In the genomic region with DNA sequence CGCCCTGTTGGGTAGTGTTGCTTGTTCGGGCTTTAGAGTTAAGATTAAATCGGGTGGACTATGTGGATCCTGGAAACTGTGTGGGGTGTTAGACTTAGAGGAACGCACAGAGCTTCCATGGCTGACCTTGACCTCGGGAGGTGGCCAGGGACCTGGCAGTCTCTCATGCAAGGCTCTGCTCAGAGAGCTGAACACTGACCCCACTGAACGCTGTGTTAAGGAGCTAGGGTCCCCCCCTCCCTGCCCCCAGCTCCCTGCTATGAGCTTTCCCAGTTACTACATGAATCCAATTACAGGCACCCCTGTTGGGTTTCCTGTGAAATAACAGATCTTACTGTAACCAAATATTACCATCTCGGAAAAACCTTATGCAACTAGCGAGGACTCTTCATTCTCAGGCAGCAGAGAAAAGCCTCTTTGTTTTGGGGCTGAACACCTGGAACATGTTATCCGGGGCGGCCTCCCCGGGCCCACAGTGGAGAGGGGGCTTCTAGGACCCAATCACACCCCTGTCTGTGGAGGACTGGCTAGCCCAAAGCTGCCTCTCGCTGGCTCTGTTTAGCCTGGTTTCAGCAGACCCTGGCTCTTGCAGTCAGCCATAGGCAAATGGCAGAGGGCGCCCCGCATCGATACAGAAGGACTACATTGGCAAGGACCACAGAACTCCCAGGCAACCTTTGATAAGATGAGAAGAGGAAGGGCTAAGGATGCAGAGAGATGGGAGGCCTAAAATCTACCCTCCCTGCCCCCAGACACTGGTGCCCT, we compare ENCODE assay signal across 25 cellular contexts. TPM values are rescaled to one million over a fixed set of nuclear protein-coding genes. Genes with fewer than 3 reads are reported as not detected.
A peak's percentile ranks its signal among the peaks of the same experiment; 100 is the strongest.
DNase-seq lines count a peak whose midpoint lies in the region; ATAC-seq, FAIRE-seq and TF ChIP-seq lines count a peak whose summit lies in the region.
"Had no signal": no experiment of that assay in that cellular context is flagged by ENCODE, and none has a peak within 500 bp of the region (broad histone marks: within the 10 kb centered on the region; RNA-seq: fewer than 3 reads in every experiment).

No MANE protein-coding gene starts in this region.

- peaks cover 59% of the 10 kb centered on the region for H3K79me2 ChIP-seq in PC-9 (ENCODE audit: low read depth)
- no peaks in the 10 kb centered on the region for H3K79me2 ChIP-seq in H1 (ENCODE audit: control insufficient read depth in 1 of 2, insufficient read depth in 2 of 2, low read length in 2 of 2)

- H3K4me3 Mint-ChIP-seq in neural crest cell = no peak overlapping the region
- H3K4me3 Mint-ChIP-seq in Caco-2 (ENCODE audit: unreplicated experiment) = no peak overlapping the region
- H3K4me3 Mint-ChIP-seq: CD4-positive, alpha-beta memory T cell had no signal

- POLR2A ChIA-PET in PC-9 (lab: Charles Lee; ENCODE audit: unreplicated experiment) = interaction anchor here (0.6 kb wide), 1 partner anchor 35 kb away, joined by 3 read pairs; no protein-coding TSS in a partner anchor
- POLR2A ChIA-PET in H1 (lab: Charles Lee; ENCODE audit: partially characterized antibody) = no interaction called here
- POLR2A ChIA-PET in Caco-2 (lab: Charles Lee) = no interaction called here

- H2BK20ac ChIP-seq in H1 (ENCODE audit: low read length) = no peak overlapping the region

- no peaks in the 10 kb centered on the region for H3K23me2 ChIP-seq in H1 (ENCODE audit: low read depth, low read length)

- WGBS in H1 (ENCODE audit: extremely low coverage in 1 of 2, insufficient coverage in 1 of 2, insufficient read length in 1 of 2, insufficient replicate concordance in 2 of 2, low coverage in 1 of 2, low lambda C conversion rate in 2 of 2, missing lambda C conversion rate in 1 of 2), 2 experiments = 80% methylated on average over 15 of the region's 15 CpGs; no CpG with 5 or more reads in 1 of the 2 experiments

- peaks cover 28% of the 10 kb centered on the region for H3K4me1 ChIP-seq in PC-9 (replicated peaks; ENCODE audit: insufficient read depth)
- H3K4me1 ChIP-seq in H1 (replicated peaks in 1 of 4; ENCODE audit: control insufficient read depth in 3 of 4, insufficient read depth in 4 of 4, low read length in 3 of 4) = no peaks in the 10 kb centered on the region
- H3K4me1 ChIP-seq in Caco-2 = no peaks in the 10 kb centered on the region

- intact Hi-C loops in PC-9 (cut with micrococcal nuclease; ENCODE audit: unreplicated experiment) = no loop called here
- intact Hi-C loops in Caco-2 (cut with micrococcal nuclease; ENCODE audit: unreplicated experiment) = no loop called here

- H3K4me3 ChIP-seq in PC-9 (no peak overlapping the region), H1 (ENCODE audit: extremely low read depth in 1 of 4, insufficient read depth in 2 of 4, low read depth in 3 of 4, low read length in 4 of 4) (no peak overlapping the region), Caco-2 (ENCODE audit: low read depth, low read length) (no peak overlapping the region)
- H3K4me3 ChIP-seq: BLaER1 treated with 17β-estradiol and CSF1 and Interleukin-3, amounts not matched to agents 10 nM and 100 nM; SJCRH30 had no signal

- no peak overlapping the region for H3K14ac ChIP-seq in H1 (ENCODE audit: insufficient read length)

- H3K9ac ChIP-seq in H1 (replicated peaks in 1 of 4; ENCODE audit: extremely low read depth in 1 of 4, low read depth in 3 of 4, low read length in 3 of 4) = no peak overlapping the region
- H3K9ac ChIP-seq: BLaER1 treated with 17β-estradiol and CSF1 and Interleukin-3, amounts not matched to agents 10 nM and 100 nM had no signal

- H4K8ac ChIP-seq in H1 (ENCODE audit: extremely low read depth, insufficient read depth, low read length) = peak overlapping the region; percentile 53; the same call in 1 of the 2 replicates

- no peak for FAIRE-seq in H1 (lab: Jason Lieb, UNC)
- FAIRE-seq: GM18507 had no signal

- no peak for DNase-seq in PC-9
- DNase-seq in H1 (ENCODE audit: low read depth in 1 of 2, low spot score in 2 of 2) = no peak
- no peak for DNase-seq in neural crest cell (ENCODE audit: low read depth, low spot score)
- DNase-seq in substantia nigra (lab: John Stamatoyannopoulos, UW) = no peak
- DNase-seq in Caco-2 = no peak
- no peak for DNase-seq in AG08396 (ENCODE audit: low spot score)
- no peak for DNase-seq in anterior cingulate cortex (lab: John Stamatoyannopoulos, UW)
- DNase-seq: ACHN; CD4-positive, alpha-beta memory T cell; DMS53; GDM1; GOT3; Karpas-422; MM.1S; NCI-H1092; NCI-H1436 treated with DMSO at 0.1 percent for 48 hours; NCI-H1930; NCI-H510A treated with DMSO at 0.1 percent for 48 hours; NCI-H748 treated with DMSO at 0.1 percent for 48 hours; SJCRH30 had no signal

- no peak overlapping the region for H3K23ac ChIP-seq in H1 (ENCODE audit: insufficient read length)

- no peak for ATAC-seq in HG02759 (IDR thresholded peaks at IDR 0.05; ENCODE audit: unreplicated experiment)
- ATAC-seq: HCT116, Panc1 had no signal

- H3K36me3 ChIP-seq in PC-9 (ENCODE audit: low read depth) (peaks cover 54% of the 10 kb centered on the region), H1 (ENCODE audit: control insufficient read depth in 2 of 4, insufficient read depth in 4 of 4, low read length in 3 of 4) (no peaks in the 10 kb centered on the region), Caco-2 (ENCODE audit: control insufficient read depth, insufficient read depth, low read length) (no peaks in the 10 kb centered on the region)
- H3K36me3 ChIP-seq: BLaER1 treated with 17β-estradiol and CSF1 and Interleukin-3, amounts not matched to agents 10 nM and 100 nM; SJCRH30 had no signal

- H4K91ac ChIP-seq in H1 (replicated peaks; ENCODE audit: insufficient read length, low read length) = no peak overlapping the region

- CTCF ChIA-PET in PC-9 (lab: Charles Lee) (no interaction called here), H1 (lab: Charles Lee; ENCODE audit: partially characterized antibody) (interaction anchor here (0.6 to 3.9 kb wide), 6 partner anchors 11 to 42 kb away, joined by 3 to 29 read pairs (median 6); no protein-coding TSS in a partner anchor), Caco-2 (lab: Charles Lee) (no interaction called here)

- H3K27me3 ChIP-seq in PC-9 (ENCODE audit: insufficient read depth, low read depth) = no peaks in the 10 kb centered on the region
- no peaks in the 10 kb centered on the region for H3K27me3 ChIP-seq in H1 (replicated peaks in 1 of 4; ENCODE audit: control insufficient read depth in 3 of 4, extremely low read depth in 1 of 4, insufficient read depth in 3 of 4, low read length in 3 of 4)
- no peaks in the 10 kb centered on the region for H3K27me3 ChIP-seq in Caco-2 (replicated peaks; ENCODE audit: control insufficient read depth, insufficient read depth, low read length)
- H3K27me3 ChIP-seq: SJCRH30 had no signal

- H3K79me1 ChIP-seq in H1 (ENCODE audit: low read depth, low read length) = no peaks in the 10 kb centered on the region

- no peak overlapping the region for H3K56ac ChIP-seq in H1 (replicated peaks; ENCODE audit: insufficient read length, low read depth, low read length)

- H3K36me3 Mint-ChIP-seq in neural crest cell (ENCODE audit: low read depth) (no peaks in the 10 kb centered on the region), Caco-2 (ENCODE audit: insufficient read depth, unreplicated experiment) (no peaks in the 10 kb centered on the region)
- H3K36me3 Mint-ChIP-seq: CD4-positive, alpha-beta memory T cell had no signal

- no peak for TF ChIP-seq RAD21 in H1 (IDR thresholded peaks at IDR 0.05 in 1 of 2, conservative IDR thresholded peaks at IDR 0.05 in 1 of 2; ENCODE audit: low read depth in 2 of 2, low read length in 2 of 2)

- no peak overlapping the region for H3K18ac ChIP-seq in H1 (ENCODE audit: extremely low read depth, low read length)

- no peaks in the 10 kb centered on the region for H3K9me3 Mint-ChIP-seq in neural crest cell
- H3K9me3 Mint-ChIP-seq in Caco-2 (ENCODE audit: unreplicated experiment) = no peaks in the 10 kb centered on the region

- H3F3A ChIP-seq in PC-9 (ENCODE audit: insufficient read depth, low read depth) = peaks cover 93% of the 10 kb centered on the region

- TF ChIP-seq EP300 in H1 (IDR thresholded peaks at IDR 0.05; ENCODE audit: borderline replicate concordance in 1 of 2, low read depth in 2 of 2, low read length in 2 of 2) = no peak

- H2BK12ac ChIP-seq in H1 (ENCODE audit: low read depth, low read length) = no peak overlapping the region

- H4K5ac ChIP-seq in H1 (ENCODE audit: insufficient read length, low read depth, low read length) = no peak overlapping the region

- H3K9me3 ChIP-seq in PC-9 (ENCODE audit: insufficient read depth, low read depth) (no peaks in the 10 kb centered on the region), H1 (ENCODE audit: insufficient read depth in 2 of 2, low read depth in 1 of 2, low read length in 1 of 2) (no peaks in the 10 kb centered on the region), Caco-2 (no peaks in the 10 kb centered on the region)
- H3K9me3 ChIP-seq: SJCRH30 had no signal

- no peak overlapping the region for H2AK5ac ChIP-seq in H1 (ENCODE audit: low read depth, low read length)

- no peaks in the 10 kb centered on the region for H3K27me3 Mint-ChIP-seq in neural crest cell (ENCODE audit: low read depth)
- H3K27me3 Mint-ChIP-seq in Caco-2 (ENCODE audit: insufficient read depth, unreplicated experiment) = no peaks in the 10 kb centered on the region

- H3K4me1 Mint-ChIP-seq in neural crest cell = peaks cover 5% of the 10 kb centered on the region
- H3K4me1 Mint-ChIP-seq in Caco-2 (ENCODE audit: low read depth, unreplicated experiment) = peaks cover 17% of the 10 kb centered on the region

- H3K4me2 ChIP-seq in PC-9 = peak overlapping the region; percentile 88
- H3K4me2 ChIP-seq in H1 (ENCODE audit: insufficient read depth in 1 of 2, low read depth in 2 of 2, low read length in 2 of 2) = no peak overlapping the region
- H3K4me2 ChIP-seq: BLaER1 treated with 17β-estradiol and CSF1 and Interleukin-3, amounts not matched to agents 10 nM and 100 nM had no signal

- H2BK120ac ChIP-seq in H1 (replicated peaks; ENCODE audit: low read depth, low read length) = no peak overlapping the region

- H4K20me1 ChIP-seq in PC-9 (ENCODE audit: insufficient read depth) (no peaks in the 10 kb centered on the region), H1 (replicated peaks in 1 of 2; ENCODE audit: control insufficient read depth in 1 of 2, insufficient read depth in 2 of 2, low read length in 2 of 2) (no peaks in the 10 kb centered on the region)
- H4K20me1 ChIP-seq: BLaER1 treated with 17β-estradiol and CSF1 and Interleukin-3, amounts not matched to agents 10 nM and 100 nM had no signal

- no peak overlapping the region for H2BK15ac ChIP-seq in H1 (ENCODE audit: low read length)

- TF ChIP-seq POLR2A in H1 (IDR thresholded peaks at IDR 0.05; ENCODE audit: control extremely low read depth in 1 of 2, low read depth in 2 of 2, low read length in 2 of 2) = no peak

- H3K27ac Mint-ChIP-seq in neural crest cell (ENCODE audit: unreplicated experiment) = peak overlapping the region; percentile 27
- no peak overlapping the region for H3K27ac Mint-ChIP-seq in Caco-2 (ENCODE audit: unreplicated experiment)
- H3K27ac Mint-ChIP-seq: CD4-positive, alpha-beta memory T cell had no signal

- H3K4ac ChIP-seq in H1 (replicated peaks; ENCODE audit: insufficient read length, low read depth, low read length) = no peak overlapping the region

- no peak for TF ChIP-seq CTCF in PC-9 (conservative IDR thresholded peaks at IDR 0.05)
- no peak for TF ChIP-seq CTCF in H1 (IDR thresholded peaks at IDR 0.05; ENCODE audit: control extremely low read depth in 1 of 3, insufficient read depth in 1 of 3, low read depth in 1 of 3, low read length in 3 of 3)
- TF ChIP-seq CTCF in neural crest cell (conservative IDR thresholded peaks at IDR 0.05) = no peak
- TF ChIP-seq CTCF in Caco-2 (IDR thresholded peaks at IDR 0.05; ENCODE audit: insufficient read depth in 1 of 2, low read depth in 1 of 2, low read length in 1 of 2, severe bottlenecking in 1 of 2, unreplicated experiment in 1 of 2) = no peak

- H3K27ac ChIP-seq in PC-9 (0 out of 2 replicates have a peak overlapping the region, but pooled peaks have one; percentile 16), H1 (ENCODE audit: low read depth, low read length) (no peak overlapping the region), substantia nigra (ENCODE audit: low read depth, low read length, poor library complexity, severe bottlenecking) (peak overlapping the region; percentile 38)
- H3K27ac ChIP-seq: BLaER1 treated with 17β-estradiol and CSF1 and Interleukin-3, amounts not matched to agents 10 nM and 100 nM; SJCRH30 had no signal

- no peaks in the 10 kb centered on the region for H3K9me2 ChIP-seq in PC-9 (ENCODE audit: insufficient read depth)

- no peak overlapping the region for H2AFZ ChIP-seq in PC-9
- H2AFZ ChIP-seq in H1 (ENCODE audit: low read length) = no peak overlapping the region; the same call in 1 of the 2 replicates

- no peak overlapping the region for H2BK5ac ChIP-seq in H1 (ENCODE audit: low read depth, low read length)

- BruUV-seq in PC-9 (replicated peaks; lab: Mats Ljungman, UMichigan) = no TSS peak
- no TSS peak for BruUV-seq in Caco-2 (replicated peaks; lab: Mats Ljungman, UMichigan)

RNA-seq across cellular contexts. Expression of a gene that starts 25.8 kb away (rescaled TPM):
- 462 and 469 TPM in 2 replicates for total RNA-seq in PC-9 (2021)
- total RNA-seq in H1 (2021; fragmentation: NEBNext Ultra II Directional; extraction: Animal tissue kit (Norgen Biotek cat#: 25700)) = 5.5 and 5.7 TPM in 2 replicates
- polyA plus RNA-seq in H1 (2011; rRNA removed) = 2.2 and 2.5 TPM in 2 replicates
- 3.3 TPM for polyA plus RNA-seq in H1 (2011; cell fraction: cytosol; rRNA removed)
- 3.8 TPM for polyA plus RNA-seq in H1 (2011; cell fraction: nucleus; rRNA removed)
- polyA plus RNA-seq in H1 (2012, experiment 1 of 2) = 4.0 to 4.8 TPM (median 4.4 TPM) in 4 replicates
- polyA plus RNA-seq in H1 (2012, experiment 2 of 2) = 0.67 TPM
- 3.2 TPM for polyA plus RNA-seq in H1 (2013, experiment 1 of 2)
- polyA plus RNA-seq in H1 (2013, experiment 2 of 2) = 4.1 TPM
- polyA minus RNA-seq in H1 (2011; rRNA and poly(A)+ RNA removed) = 2.0 and 4.1 TPM in 2 replicates
- polyA minus RNA-seq in H1 (2011; cell fraction: cytosol; rRNA and poly(A)+ RNA removed) = 4.7 TPM
- polyA minus RNA-seq in H1 (2011; cell fraction: nucleus; rRNA and poly(A)+ RNA removed) = 6.1 TPM
- 8.0 and 9.2 TPM in 2 replicates for total RNA-seq in neural crest cell
- total RNA-seq in Caco-2 (2022) = 3.9 and 6.6 TPM in 2 replicates
- total RNA-seq: CD4-positive, alpha-beta memory T cell had no signal
- polyA plus RNA-seq: CD4-positive, alpha-beta memory T cell had no signal

Comparison
In these comparisons a context has a peak if more than half of its experiments do, and no peak if none do; other contexts are left out.
1. RNA of a gene that starts 25.8 kb away (total RNA-seq): 462 to 469 TPM in PC-9; 8.0 to 9.2 TPM in neural crest cell, 3.9 to 6.6 TPM in Caco-2 and 5.5 to 5.7 TPM in H1; every median in the first group is over 10 times any median in the second.